Comparison of ENCODE assay signal across 6 cellular contexts in the genomic region with DNA sequence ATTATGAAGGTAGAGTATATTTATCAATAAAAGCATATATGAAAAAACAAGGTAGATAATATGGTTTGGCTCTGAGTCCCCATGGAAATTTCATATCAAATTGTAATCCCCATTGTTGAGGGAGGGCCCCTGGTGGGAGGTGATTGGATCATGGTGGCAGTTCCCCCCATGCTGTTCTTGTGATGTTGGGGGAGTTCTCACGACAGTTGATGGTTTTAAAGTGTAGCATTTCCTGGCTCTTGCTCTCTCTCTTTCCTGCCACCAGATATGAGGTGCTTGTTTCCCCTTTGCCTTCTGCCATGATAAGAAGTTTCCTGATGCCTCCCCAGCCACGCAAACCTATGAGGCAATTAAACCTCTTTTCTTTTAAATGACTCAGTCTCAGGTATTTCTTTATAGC.
"Had no signal": no experiment of that assay in that cellular context is flagged by ENCODE, and none has a peak within 500 bp of the region (broad histone marks: within the 10 kb centered on the region; RNA-seq: fewer than 3 reads in every experiment).

No MANE protein-coding gene starts in this region.

- DNase-seq: GM23248, H9, HCEC 1CT, IMR-90, KG1 had no signal

- H3K27ac ChIP-seq: GM23248 had no signal

- H3K4me3 ChIP-seq: GM23248, K562 had no signal

- H3K9ac ChIP-seq: GM23248 had no signal

- H3K4me3 Mint-ChIP-seq: H9 had no signal

- H3K27ac Mint-ChIP-seq: H9 had no signal
